ENCODE assay signal across 9 cellular contexts in the genomic region with DNA sequence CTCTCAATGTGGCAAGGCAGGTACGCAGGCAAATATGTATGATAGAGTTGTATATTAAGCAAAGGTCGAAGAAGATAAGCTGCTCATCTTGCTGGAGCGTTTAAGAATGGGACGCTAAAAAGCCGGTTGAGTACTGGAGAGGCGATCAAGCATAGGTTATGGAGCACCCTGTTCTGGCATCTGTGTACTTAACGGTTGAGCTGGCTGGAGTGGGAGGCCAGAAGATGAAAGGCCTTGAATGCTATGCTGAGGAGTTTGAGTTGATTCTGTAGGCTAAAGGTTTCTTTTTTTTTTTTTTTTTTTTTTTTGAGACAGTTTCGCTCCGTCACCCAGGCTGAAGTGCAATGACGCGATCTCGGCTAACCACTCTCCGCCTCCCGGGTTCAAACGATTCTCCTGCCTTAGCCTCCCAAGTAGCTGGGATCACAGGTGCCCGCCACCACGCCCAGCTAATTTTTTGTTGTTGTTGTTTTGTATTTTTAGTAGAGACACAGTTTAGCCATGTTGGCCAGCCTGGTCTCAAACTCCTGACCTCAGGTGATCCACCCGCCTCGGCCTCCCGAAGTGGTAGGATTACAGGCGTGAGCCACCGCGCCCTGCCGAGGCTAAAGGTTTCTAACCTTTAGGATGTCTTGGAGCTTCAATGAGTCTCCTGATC. TPM values are rescaled to one million over a fixed set of nuclear protein-coding genes. Genes with fewer than 3 reads are reported as not detected.
DNase-seq lines count a peak whose midpoint lies in the region; ATAC-seq and TF ChIP-seq lines count a peak whose summit lies in the region.
"Had no signal": no experiment of that assay in that cellular context is flagged by ENCODE, and none has a peak within 500 bp of the region (broad histone marks: within the 10 kb centered on the region; RNA-seq: fewer than 3 reads in every experiment).

No MANE protein-coding gene starts in this region.

- peak overlapping the region; percentile 62 for H3K27ac ChIP-seq in CD4-positive, alpha-beta T cell (ENCODE audit: low read depth, low read length)

- H3K9me3 Mint-ChIP-seq in CD4-positive, alpha-beta T cell = no peaks in the 10 kb centered on the region
- H3K9me3 Mint-ChIP-seq in T-helper 2 cell treated with Interferon-gamma antibody and Interleukin-4, amounts not matched to agents 5 μg/mL and 100 μg/mL, for 36 hours = no peaks in the 10 kb centered on the region
- H3K9me3 Mint-ChIP-seq: nephron had no signal

- peaks cover 29% of the 10 kb centered on the region for H3K4me1 ChIP-seq in mucosa of stomach (ENCODE audit: control insufficient read depth, insufficient read depth, low read length)

- POLR2A ChIA-PET in CD4-positive, alpha-beta T cell (lab: Charles Lee) = interaction anchor here (0.7 to 6.0 kb wide), 16 partner anchors 8 to 914 kb away, joined by 3 to 92 read pairs (median 4); a partner anchor contains a TSS

- peaks cover 36% of the 10 kb centered on the region for H3K4me1 Mint-ChIP-seq in CD4-positive, alpha-beta T cell (ENCODE audit: low read depth)
- peaks cover 35% of the 10 kb centered on the region for H3K4me1 Mint-ChIP-seq in T-helper 2 cell treated with Interferon-gamma antibody and Interleukin-4, amounts not matched to agents 5 μg/mL and 100 μg/mL, for 36 hours (ENCODE audit: low read depth)

- no peak overlapping the region for H3K27ac Mint-ChIP-seq in CD4-positive, alpha-beta T cell
- H3K27ac Mint-ChIP-seq in T-helper 2 cell treated with Interferon-gamma antibody and Interleukin-4, amounts not matched to agents 5 μg/mL and 100 μg/mL, for 36 hours = no peak overlapping the region

- H3K9ac ChIP-seq in mucosa of stomach (ENCODE audit: low read length) = peak overlapping the region; percentile 98

- H3K4me3 Mint-ChIP-seq in CD4-positive, alpha-beta T cell = no peak overlapping the region
- no peak overlapping the region for H3K4me3 Mint-ChIP-seq in T-helper 2 cell treated with Interferon-gamma antibody and Interleukin-4, amounts not matched to agents 5 μg/mL and 100 μg/mL, for 36 hours

- H3K36me3 ChIP-seq in mucosa of stomach (ENCODE audit: control insufficient read depth, insufficient read depth, low read length) = no peaks in the 10 kb centered on the region

- no peak for TF ChIP-seq CTCF in CD4-positive, alpha-beta T cell (IDR thresholded peaks at IDR 0.05)
- no peak for TF ChIP-seq CTCF in cardiac fibroblast (IDR thresholded peaks at IDR 0.05; ENCODE audit: low read depth, low read length)

- CTCF ChIA-PET in CD4-positive, alpha-beta T cell (lab: Charles Lee) = interaction anchor here (1.1 to 3.2 kb wide), 8 partner anchors 11 to 131 kb away, joined by 3 to 10 read pairs (median 6); a partner anchor contains a TSS

- H3K27me3 ChIP-seq in CD4-positive, alpha-beta T cell (ENCODE audit: control insufficient read depth, insufficient read depth, low read length) = no peaks in the 10 kb centered on the region
- H3K27me3 ChIP-seq in mucosa of stomach (ENCODE audit: control insufficient read depth, insufficient read depth, low read length) = no peaks in the 10 kb centered on the region

- DNase-seq in CD4-positive, alpha-beta T cell = no peak
- peak; percentile 63 for DNase-seq in NCI-H1092 treated with DMSO at 0.1 percent for 48 hours (lab: John Stamatoyannopoulos, UW)
- no peak for DNase-seq in cardiac fibroblast (ENCODE audit: low read depth in 2 of 2)
- DNase-seq in T-helper 2 cell treated with Interferon-gamma antibody and Interleukin-4, amounts not matched to agents 5 μg/mL and 100 μg/mL, for 36 hours (ENCODE audit: low spot score) = no peak
- DNase-seq in islet precursor cell = no peak

- peaks cover 26% of the 10 kb centered on the region for H3K36me3 Mint-ChIP-seq in CD4-positive, alpha-beta T cell (ENCODE audit: low read depth)
- peaks cover 20% of the 10 kb centered on the region for H3K36me3 Mint-ChIP-seq in T-helper 2 cell treated with Interferon-gamma antibody and Interleukin-4, amounts not matched to agents 5 μg/mL and 100 μg/mL, for 36 hours (ENCODE audit: low read depth)

- no peaks in the 10 kb centered on the region for H3K9me3 ChIP-seq in CD4-positive, alpha-beta T cell (ENCODE audit: control insufficient read depth, low read length)
- H3K9me3 ChIP-seq in mucosa of stomach (ENCODE audit: control insufficient read depth, low read length) = no peaks in the 10 kb centered on the region

- H3K4me3 ChIP-seq in cardiac fibroblast (replicated peaks in 1 of 2; ENCODE audit: low read depth in 2 of 2, low read length in 2 of 2) (peak overlapping the region; percentile 74 to 88), mucosa of stomach (ENCODE audit: low read length) (peak overlapping the region; percentile 2)

- ATAC-seq in CD4-positive, alpha-beta T cell (ENCODE audit: poor library complexity) = no peak
- ATAC-seq in HG02870 (IDR thresholded peaks at IDR 0.05; ENCODE audit: unreplicated experiment) (no peak), GM21423 (IDR thresholded peaks at IDR 0.05; ENCODE audit: unreplicated experiment) (no peak)

- intact Hi-C loops in CD4-positive, alpha-beta T cell (cut with DNase I, micrococcal nuclease) = loop anchor here (1.0 to 5.0 kb wide), 8 partner anchors 11 to 348 kb away; a partner anchor contains a TSS

- H3K27me3 Mint-ChIP-seq in CD4-positive, alpha-beta T cell = no peaks in the 10 kb centered on the region
- H3K27me3 Mint-ChIP-seq in T-helper 2 cell treated with Interferon-gamma antibody and Interleukin-4, amounts not matched to agents 5 μg/mL and 100 μg/mL, for 36 hours (ENCODE audit: low read depth) = no peaks in the 10 kb centered on the region

RNA-seq across cellular contexts. Expression of a gene that starts 0.8 kb away (rescaled TPM):
- total RNA-seq in CD4-positive, alpha-beta T cell = 10 to 100 TPM; 56.6 to 60.8 TPM

RNA-seq across cellular contexts. Expression of a gene that starts 6.4 kb away (rescaled TPM):
- total RNA-seq in CD4-positive, alpha-beta T cell = not detected

RNA-seq across cellular contexts. Expression of a gene that starts 23.9 kb away (rescaled TPM):
- 10 to 100 TPM; 66.2 to 67.0 TPM for total RNA-seq in CD4-positive, alpha-beta T cell

RNA-seq across cellular contexts. Expression of a gene that starts 43.3 kb away (rescaled TPM):
- total RNA-seq in CD4-positive, alpha-beta T cell = 10 to 100 TPM; 54.8 to 62.4 TPM
